ENCODE assay signal across 8 cellular contexts in genomic region chr6:142943746-142944125, GRCh38. TPM values are rescaled to one million over a fixed set of nuclear protein-coding genes. Genes with fewer than 3 reads are reported as not detected.
DNase-seq lines count a peak whose midpoint lies in the region; ATAC-seq and TF ChIP-seq lines count a peak whose summit lies in the region.

No MANE protein-coding gene starts in this region.

- H3K27me3 ChIP-seq in RWPE2 (ENCODE audit: insufficient read depth, poor library complexity, severe bottlenecking) (no peaks in the 10 kb centered on the region), iPS-20b (ENCODE audit: insufficient read depth, low read length) (peaks cover 32% of the 10 kb centered on the region; the same call in 1 of the 2 replicates)

- peaks cover 49% of the 10 kb centered on the region for H3K4me1 ChIP-seq in RWPE2 (ENCODE audit: insufficient read depth, poor library complexity, severe bottlenecking)
- peaks cover 8% of the 10 kb centered on the region for H3K4me1 ChIP-seq in iPS-20b (ENCODE audit: insufficient read depth, low read length)

- H3K36me3 ChIP-seq in RWPE2 (ENCODE audit: low read depth) (no peaks in the 10 kb centered on the region), iPS-20b (ENCODE audit: insufficient read depth, low read depth, low read length) (no peaks in the 10 kb centered on the region)

- peak overlapping the region; percentile 88 for H3K4me3 ChIP-seq in RWPE2 (ENCODE audit: severe bottlenecking)
- H3K4me3 ChIP-seq in iPS-20b (ENCODE audit: low read length), result peak overlapping the region; percentile 92

- H3K9me3 ChIP-seq in RWPE2 (ENCODE audit: severe bottlenecking) (no peaks in the 10 kb centered on the region), iPS-20b (ENCODE audit: insufficient read depth, low read depth, low read length) (no peaks in the 10 kb centered on the region)

- peak overlapping the region; percentile 88; the same call in 1 of the 2 replicates for H3K9ac ChIP-seq in iPS-20b (ENCODE audit: low read depth, low read length)

- ATAC-seq in RWPE2 (ENCODE audit: low read depth) (no peak), GM18517 (IDR thresholded peaks at IDR 0.05; ENCODE audit: unreplicated experiment) (no peak), esophagus mucosa (no peak)

- TF ChIP-seq CTCF in RWPE2 (IDR thresholded peaks at IDR 0.05; ENCODE audit: poor library complexity, severe bottlenecking), result no peak

- H3K27ac ChIP-seq in RWPE2 (ENCODE audit: poor library complexity, severe bottlenecking) (peak overlapping the region; percentile 88), iPS-20b (ENCODE audit: low read length) (no peak overlapping the region)

- DNase-seq in GM04504 (ENCODE audit: low read depth) (peak; percentile 10), RWPE2 (ENCODE audit: low spot score) (no peak), amniotic epithelial cell (ENCODE audit: low read depth) (peak; percentile 67), NCI-H128 (lab: John Stamatoyannopoulos, UW; ENCODE audit: unreplicated experiment) (no peak)
- peak; percentile 31 for DNase-seq in stimulated activated CD4-positive, alpha-beta T cell treated with anti-CD3 and anti-CD28 coated beads, Interleukin-2, amount 100 ng/mL, for 4 hours (ENCODE audit: low read depth)

RNA-seq across cellular contexts. Expression of gene HIVEP2, which starts 1.2 kb away (rescaled TPM):
- total RNA-seq in esophagus mucosa, result 12.2 TPM

Comparison
In these comparisons a context has a peak if more than half of its experiments do, and no peak if none do; other contexts are left out.
1. DNase-seq: peak in GM04504 (single experiment), amniotic epithelial cell (single experiment) and stimulated activated CD4-positive, alpha-beta T cell treated with anti-CD3 and anti-CD28 coated beads, Interleukin-2, amount 100 ng/mL, for 4 hours (single experiment); none in RWPE2 (single experiment) and NCI-H128 (single experiment).